29 cellular contexts compared by ENCODE assay signal in genomic region chr2:77725045-77725444, GRCh38.
"Had no signal": no experiment of that assay in that cellular context is flagged by ENCODE, and none has a peak within 500 bp of the region (broad histone marks: within the 10 kb centered on the region; RNA-seq: fewer than 3 reads in every experiment).

No MANE protein-coding gene starts in this region.

- H3K27ac Mint-ChIP-seq: dendritic cell treated with granulocyte-macrophage colony-stimulating factor and Interleukin-4, amounts not matched to agents 40 ng/mL and 50 ng/mL, for 4 days; effector memory CD8-positive, alpha-beta T cell; endodermal cell had no signal

- H3K9me3 ChIP-seq: colonic mucosa, esophagus muscularis mucosa, esophagus squamous epithelium, gastrocnemius medialis, gastroesophageal sphincter had no signal

- ATAC-seq: effector memory CD8-positive, alpha-beta T cell; esophagus mucosa; foreskin keratinocyte; gastrocnemius medialis; gastroesophageal sphincter; heart left ventricle; heart right ventricle had no signal

- H3K4me3 ChIP-seq: colonic mucosa, coronary artery, dorsolateral prefrontal cortex, esophagus muscularis mucosa, esophagus squamous epithelium, gastrocnemius medialis, gastroesophageal sphincter, heart left ventricle, heart right ventricle had no signal

- DNase-seq: colonic mucosa; cortex of kidney; dermis blood vessel endothelial cell; dorsolateral prefrontal cortex; effector CD4-positive, alpha-beta T cell; effector CD8-positive, alpha-beta T cell; effector memory CD4-positive, alpha-beta T cell; effector memory CD8-positive, alpha-beta T cell; endodermal cell; erythroblast; esophagus squamous epithelium; foreskin fibroblast; foreskin keratinocyte; foreskin melanocyte; gastrocnemius medialis; glutamatergic neuron; head of caudate nucleus; heart left ventricle; heart right ventricle had no signal

- H3K27me3 ChIP-seq: colonic mucosa, dorsolateral prefrontal cortex, esophagus muscularis mucosa, esophagus squamous epithelium, foreskin keratinocyte, gastrocnemius medialis, gastroesophageal sphincter, heart left ventricle, heart right ventricle had no signal

- H3K27ac ChIP-seq: colonic mucosa, coronary artery, dorsolateral prefrontal cortex, epithelial cell of prostate, esophagus muscularis mucosa, esophagus squamous epithelium, foreskin keratinocyte, gastrocnemius medialis, gastroesophageal sphincter, heart left ventricle, heart right ventricle had no signal

- H3K36me3 ChIP-seq: colonic mucosa, esophagus muscularis mucosa, esophagus squamous epithelium, gastrocnemius medialis, gastroesophageal sphincter, heart left ventricle, heart right ventricle had no signal

- H3K4me1 ChIP-seq: colonic mucosa, esophagus muscularis mucosa, esophagus squamous epithelium, foreskin keratinocyte, gastrocnemius medialis, gastroesophageal sphincter, heart left ventricle, heart right ventricle had no signal

- H3K4me1 Mint-ChIP-seq: endodermal cell had no signal

- H3K4me3 Mint-ChIP-seq: dendritic cell treated with granulocyte-macrophage colony-stimulating factor and Interleukin-4, amounts not matched to agents 40 ng/mL and 50 ng/mL, for 4 days; effector memory CD8-positive, alpha-beta T cell; endodermal cell had no signal

- H3K27me3 Mint-ChIP-seq: dendritic cell treated with granulocyte-macrophage colony-stimulating factor and Interleukin-4, amounts not matched to agents 40 ng/mL and 50 ng/mL, for 4 days; effector memory CD8-positive, alpha-beta T cell had no signal

- FAIRE-seq: colon, endometrium, endothelial cell of umbilical vein, frontal cortex had no signal

- H3K9me3 Mint-ChIP-seq: dendritic cell treated with granulocyte-macrophage colony-stimulating factor and Interleukin-4, amounts not matched to agents 40 ng/mL and 50 ng/mL, for 4 days; endodermal cell had no signal
